In the genomic region with DNA sequence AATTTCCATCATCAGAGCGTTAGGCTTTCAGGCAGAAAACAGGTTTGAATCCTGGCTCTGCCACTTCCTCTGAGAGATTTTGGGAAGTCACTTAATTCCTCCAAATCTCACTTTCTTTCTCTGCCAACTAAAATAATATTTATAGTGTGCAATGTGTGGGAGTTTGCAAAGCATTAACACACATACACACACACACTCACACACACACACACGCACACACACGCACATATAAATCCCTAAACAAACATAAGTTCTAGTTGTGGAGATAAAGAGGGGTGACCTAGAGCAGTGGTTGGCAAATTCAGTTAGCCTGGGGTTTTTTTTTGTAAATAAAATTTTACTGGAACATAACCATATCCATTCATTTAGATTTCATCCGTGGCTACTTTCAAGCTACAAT, we compare ENCODE assay signal across 24 cellular contexts.
"Had no signal": no experiment of that assay in that cellular context is flagged by ENCODE, and none has a peak within 500 bp of the region (broad histone marks: within the 10 kb centered on the region; RNA-seq: fewer than 3 reads in every experiment).

No MANE protein-coding gene starts in this region.

- H3K4me3 ChIP-seq: colonic mucosa, esophagus squamous epithelium, gastrocnemius medialis, heart right ventricle, left lung, lower lobe of right lung, mucosa of descending colon had no signal

- H3K9me3 Mint-ChIP-seq: dendritic cell treated with granulocyte-macrophage colony-stimulating factor and Interleukin-4, amounts not matched to agents 40 ng/mL and 50 ng/mL, for 4 days; effector memory CD8-positive, alpha-beta T cell; endodermal cell; mesothelial cell of epicardium had no signal

- H3K36me3 Mint-ChIP-seq: mesothelial cell of epicardium, naive B cell had no signal

- H3K4me3 Mint-ChIP-seq: dendritic cell treated with granulocyte-macrophage colony-stimulating factor and Interleukin-4, amounts not matched to agents 40 ng/mL and 50 ng/mL, for 4 days; effector memory CD8-positive, alpha-beta T cell; endodermal cell; mesothelial cell of epicardium; naive B cell had no signal

- H3K36me3 ChIP-seq: colonic mucosa, esophagus squamous epithelium, gastrocnemius medialis, heart right ventricle, left lung, lower lobe of right lung had no signal

- H3K27ac Mint-ChIP-seq: dendritic cell treated with granulocyte-macrophage colony-stimulating factor and Interleukin-4, amounts not matched to agents 40 ng/mL and 50 ng/mL, for 4 days; effector memory CD8-positive, alpha-beta T cell; endodermal cell; mesothelial cell of epicardium; naive B cell had no signal

- H3K4me1 ChIP-seq: colonic mucosa, esophagus squamous epithelium, gastrocnemius medialis, left lung, lower lobe of right lung had no signal

- ATAC-seq: effector memory CD8-positive, alpha-beta T cell; esophagus mucosa; gastrocnemius medialis; heart right ventricle; left cardiac atrium; left lung; left ventricle myocardium superior; lower lobe of right lung; mucosa of descending colon had no signal

- H3K4me1 Mint-ChIP-seq: mesothelial cell of epicardium, naive B cell had no signal

- H3K27ac ChIP-seq: colonic mucosa, esophagus squamous epithelium, gastrocnemius medialis, heart right ventricle, left lung, lower lobe of right lung had no signal

- DNase-seq: colonic mucosa; cortex of kidney; effector CD8-positive, alpha-beta T cell; effector memory CD8-positive, alpha-beta T cell; endodermal cell; erythroblast; esophagus squamous epithelium; foreskin fibroblast; foreskin melanocyte; gastrocnemius medialis; glutamatergic neuron; head of caudate nucleus; heart right ventricle; hippocampal formation; left cardiac atrium; left lung; left ventricle myocardium superior; lower lobe of right lung; mesenchymal stem cell; mucosa of descending colon; naive B cell had no signal

- H3K9me3 ChIP-seq: colonic mucosa, esophagus squamous epithelium, gastrocnemius medialis, heart right ventricle, left lung, lower lobe of right lung, mucosa of descending colon had no signal
